1 cellular context compared by ENCODE assay signal in the genomic region with DNA sequence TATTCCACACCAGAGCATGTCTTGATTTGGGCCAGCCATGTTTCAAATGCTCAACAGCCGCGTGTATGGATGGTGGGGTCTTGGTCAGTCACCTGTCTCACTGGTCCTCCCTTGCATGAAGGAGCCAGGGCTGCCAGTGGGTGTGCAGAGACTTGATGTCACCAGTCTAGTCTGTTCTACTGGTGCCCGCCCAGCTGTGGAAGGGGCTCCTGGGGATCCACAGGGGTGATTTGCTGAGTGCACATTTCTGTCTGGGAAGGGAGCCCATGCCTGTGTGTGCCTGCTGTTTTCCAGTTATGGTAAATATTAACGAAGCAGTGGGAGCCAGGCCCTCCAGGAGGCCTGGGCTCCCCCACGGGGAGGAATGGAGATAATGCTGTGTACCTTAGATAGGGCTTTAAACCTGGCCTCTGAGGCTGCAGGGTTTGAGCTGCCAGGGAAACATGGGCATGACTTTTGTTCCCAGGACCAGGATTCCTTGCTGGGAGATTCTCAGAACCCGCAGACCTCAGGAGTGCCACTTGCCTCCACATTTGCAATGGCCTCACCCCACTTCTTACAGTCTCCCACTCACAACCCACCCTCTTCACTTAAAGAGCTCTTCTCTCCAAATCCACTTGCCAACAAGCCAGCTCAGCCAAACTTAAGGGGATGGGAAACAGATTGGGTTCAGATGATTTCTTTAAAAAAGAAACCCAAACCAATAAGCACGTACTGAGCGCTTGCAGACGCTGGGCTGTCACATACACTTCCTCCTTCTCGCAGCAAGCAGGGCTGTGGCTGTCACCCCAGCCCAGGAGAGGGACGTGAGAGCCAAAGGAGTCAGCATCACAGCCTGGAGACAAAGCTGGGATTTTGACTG.
TF ChIP-seq lines count a peak whose summit lies in the region.

No MANE protein-coding gene starts in this region.

TF ChIP-seq in HepG2, 621 proteins besides CTCF, POLR2A, EP300 and RAD21 (continued from another document and continues in another):
- TF ChIP-seq, protein P1, sequence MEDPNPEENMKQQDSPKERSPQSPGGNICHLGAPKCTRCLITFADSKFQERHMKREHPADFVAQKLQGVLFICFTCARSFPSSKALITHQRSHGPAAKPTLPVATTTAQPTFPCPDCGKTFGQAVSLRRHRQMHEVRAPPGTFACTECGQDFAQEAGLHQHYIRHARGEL (CRISPR knock-in tag; IDR thresholded peaks at IDR 0.05), result no peak
- TF ChIP-seq, protein P2, sequence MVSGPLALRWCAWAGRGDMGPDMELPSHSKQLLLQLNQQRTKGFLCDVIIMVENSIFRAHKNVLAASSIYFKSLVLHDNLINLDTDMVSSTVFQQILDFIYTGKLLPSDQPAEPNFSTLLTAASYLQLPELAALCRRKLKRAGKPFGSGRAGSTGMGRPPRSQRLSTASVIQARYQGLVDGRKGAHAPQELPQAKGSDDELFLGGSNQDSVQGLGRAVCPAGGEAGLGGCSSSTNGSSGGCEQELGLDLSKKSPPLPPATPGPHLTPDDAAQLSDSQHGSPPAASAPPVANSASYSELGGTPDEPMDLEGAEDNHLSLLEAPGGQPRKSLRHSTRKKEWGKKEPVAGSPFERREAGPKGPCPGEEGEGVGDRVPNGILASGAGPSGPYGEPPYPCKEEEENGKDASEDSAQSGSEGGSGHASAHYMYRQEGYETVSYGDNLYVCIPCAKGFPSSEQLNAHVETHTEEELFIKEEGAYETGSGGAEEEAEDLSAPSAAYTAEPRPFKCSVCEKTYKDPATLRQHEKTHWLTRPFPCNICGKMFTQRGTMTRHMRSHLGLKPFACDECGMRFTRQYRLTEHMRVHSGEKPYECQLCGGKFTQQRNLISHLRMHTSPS (CRISPR knock-in tag; IDR thresholded peaks at IDR 0.05; ENCODE audit: low read depth), result peak; percentile 71
- no peak for TF ChIP-seq HOXA5 (CRISPR knock-in tag; IDR thresholded peaks at IDR 0.05)
- TF ChIP-seq ZNF205 (CRISPR knock-in tag; IDR thresholded peaks at IDR 0.05), result 0 out of 2 replicates have a peak, but pooled peaks have one; percentile 58
- TF ChIP-seq, protein P3, sequence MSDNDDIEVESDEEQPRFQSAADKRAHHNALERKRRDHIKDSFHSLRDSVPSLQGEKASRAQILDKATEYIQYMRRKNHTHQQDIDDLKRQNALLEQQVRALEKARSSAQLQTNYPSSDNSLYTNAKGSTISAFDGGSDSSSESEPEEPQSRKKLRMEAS (IDR thresholded peaks at IDR 0.05), result peak; percentile 34; the same call in 1 of the 2 replicates
- no peak for TF ChIP-seq ZNF101 (CRISPR knock-in tag; IDR thresholded peaks at IDR 0.05; ENCODE audit: borderline replicate concordance, low read depth)
- TF ChIP-seq NFKBIZ (CRISPR knock-in tag; IDR thresholded peaks at IDR 0.05), result peak; percentile 82
- no peak for TF ChIP-seq ZNF878 (CRISPR knock-in tag; IDR thresholded peaks at IDR 0.05)
- TF ChIP-seq NFYB (CRISPR knock-in tag; IDR thresholded peaks at IDR 0.05), result no peak; the same call in 1 of the 2 replicates
- no peak for TF ChIP-seq CREB1 (IDR thresholded peaks at IDR 0.05)
- TF ChIP-seq CREB1 (CRISPR knock-in tag; IDR thresholded peaks at IDR 0.05), result no peak
- no peak for TF ChIP-seq MBNL3 (CRISPR knock-in tag; conservative IDR thresholded peaks at IDR 0.05)
- no peak for TF ChIP-seq TBX2 (CRISPR knock-in tag; IDR thresholded peaks at IDR 0.05; ENCODE audit: borderline replicate concordance)
- peak; percentile 85 for TF ChIP-seq MAFG (CRISPR knock-in tag; IDR thresholded peaks at IDR 0.05)
- TF ChIP-seq ZKSCAN5 (CRISPR knock-in tag; IDR thresholded peaks at IDR 0.05), result no peak
- TF ChIP-seq, protein P4, sequence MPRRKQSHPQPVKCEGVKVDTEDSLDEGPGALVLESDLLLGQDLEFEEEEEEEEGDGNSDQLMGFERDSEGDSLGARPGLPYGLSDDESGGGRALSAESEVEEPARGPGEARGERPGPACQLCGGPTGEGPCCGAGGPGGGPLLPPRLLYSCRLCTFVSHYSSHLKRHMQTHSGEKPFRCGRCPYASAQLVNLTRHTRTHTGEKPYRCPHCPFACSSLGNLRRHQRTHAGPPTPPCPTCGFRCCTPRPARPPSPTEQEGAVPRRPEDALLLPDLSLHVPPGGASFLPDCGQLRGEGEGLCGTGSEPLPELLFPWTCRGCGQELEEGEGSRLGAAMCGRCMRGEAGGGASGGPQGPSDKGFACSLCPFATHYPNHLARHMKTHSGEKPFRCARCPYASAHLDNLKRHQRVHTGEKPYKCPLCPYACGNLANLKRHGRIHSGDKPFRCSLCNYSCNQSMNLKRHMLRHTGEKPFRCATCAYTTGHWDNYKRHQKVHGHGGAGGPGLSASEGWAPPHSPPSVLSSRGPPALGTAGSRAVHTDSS (CRISPR knock-in tag; conservative IDR thresholded peaks at IDR 0.05), result no peak
- TF ChIP-seq ZNF446 (CRISPR knock-in tag; IDR thresholded peaks at IDR 0.05), result no peak
- no peak for TF ChIP-seq DNMT3B (CRISPR knock-in tag; conservative IDR thresholded peaks at IDR 0.05)
- no peak for TF ChIP-seq NFRKB (IDR thresholded peaks at IDR 0.05)
- no peak for TF ChIP-seq ZNF839 (CRISPR knock-in tag; IDR thresholded peaks at IDR 0.05; ENCODE audit: borderline replicate concordance)
- TF ChIP-seq, protein P5, sequence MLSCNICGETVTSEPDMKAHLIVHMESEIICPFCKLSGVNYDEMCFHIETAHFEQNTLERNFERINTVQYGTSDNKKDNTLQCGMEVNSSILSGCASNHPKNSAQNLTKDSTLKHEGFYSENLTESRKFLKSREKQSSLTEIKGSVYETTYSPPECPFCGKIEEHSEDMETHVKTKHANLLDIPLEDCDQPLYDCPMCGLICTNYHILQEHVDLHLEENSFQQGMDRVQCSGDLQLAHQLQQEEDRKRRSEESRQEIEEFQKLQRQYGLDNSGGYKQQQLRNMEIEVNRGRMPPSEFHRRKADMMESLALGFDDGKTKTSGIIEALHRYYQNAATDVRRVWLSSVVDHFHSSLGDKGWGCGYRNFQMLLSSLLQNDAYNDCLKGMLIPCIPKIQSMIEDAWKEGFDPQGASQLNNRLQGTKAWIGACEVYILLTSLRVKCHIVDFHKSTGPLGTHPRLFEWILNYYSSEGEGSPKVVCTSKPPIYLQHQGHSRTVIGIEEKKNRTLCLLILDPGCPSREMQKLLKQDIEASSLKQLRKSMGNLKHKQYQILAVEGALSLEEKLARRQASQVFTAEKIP (CRISPR knock-in tag; IDR thresholded peaks at IDR 0.05; ENCODE audit: borderline replicate concordance), result no peak
- TF ChIP-seq TEAD3 (CRISPR knock-in tag; optimal IDR thresholded peaks at IDR 0.05; ENCODE audit: borderline replicate concordance), result peak; percentile 77
- no peak for TF ChIP-seq ZBTB1 (CRISPR knock-in tag; IDR thresholded peaks at IDR 0.05; ENCODE audit: borderline replicate concordance)
- TF ChIP-seq MBD4 (IDR thresholded peaks at IDR 0.05; ENCODE audit: borderline replicate concordance, low read length), result no peak
- no peak for TF ChIP-seq CHD2 (IDR thresholded peaks at IDR 0.05; ENCODE audit: low read depth, low read length)
- no peak for TF ChIP-seq SMAD3 (CRISPR knock-in tag; IDR thresholded peaks at IDR 0.05)
- TF ChIP-seq ZNF713 (CRISPR knock-in tag; IDR thresholded peaks at IDR 0.05), result no peak
- TF ChIP-seq, protein P6, sequence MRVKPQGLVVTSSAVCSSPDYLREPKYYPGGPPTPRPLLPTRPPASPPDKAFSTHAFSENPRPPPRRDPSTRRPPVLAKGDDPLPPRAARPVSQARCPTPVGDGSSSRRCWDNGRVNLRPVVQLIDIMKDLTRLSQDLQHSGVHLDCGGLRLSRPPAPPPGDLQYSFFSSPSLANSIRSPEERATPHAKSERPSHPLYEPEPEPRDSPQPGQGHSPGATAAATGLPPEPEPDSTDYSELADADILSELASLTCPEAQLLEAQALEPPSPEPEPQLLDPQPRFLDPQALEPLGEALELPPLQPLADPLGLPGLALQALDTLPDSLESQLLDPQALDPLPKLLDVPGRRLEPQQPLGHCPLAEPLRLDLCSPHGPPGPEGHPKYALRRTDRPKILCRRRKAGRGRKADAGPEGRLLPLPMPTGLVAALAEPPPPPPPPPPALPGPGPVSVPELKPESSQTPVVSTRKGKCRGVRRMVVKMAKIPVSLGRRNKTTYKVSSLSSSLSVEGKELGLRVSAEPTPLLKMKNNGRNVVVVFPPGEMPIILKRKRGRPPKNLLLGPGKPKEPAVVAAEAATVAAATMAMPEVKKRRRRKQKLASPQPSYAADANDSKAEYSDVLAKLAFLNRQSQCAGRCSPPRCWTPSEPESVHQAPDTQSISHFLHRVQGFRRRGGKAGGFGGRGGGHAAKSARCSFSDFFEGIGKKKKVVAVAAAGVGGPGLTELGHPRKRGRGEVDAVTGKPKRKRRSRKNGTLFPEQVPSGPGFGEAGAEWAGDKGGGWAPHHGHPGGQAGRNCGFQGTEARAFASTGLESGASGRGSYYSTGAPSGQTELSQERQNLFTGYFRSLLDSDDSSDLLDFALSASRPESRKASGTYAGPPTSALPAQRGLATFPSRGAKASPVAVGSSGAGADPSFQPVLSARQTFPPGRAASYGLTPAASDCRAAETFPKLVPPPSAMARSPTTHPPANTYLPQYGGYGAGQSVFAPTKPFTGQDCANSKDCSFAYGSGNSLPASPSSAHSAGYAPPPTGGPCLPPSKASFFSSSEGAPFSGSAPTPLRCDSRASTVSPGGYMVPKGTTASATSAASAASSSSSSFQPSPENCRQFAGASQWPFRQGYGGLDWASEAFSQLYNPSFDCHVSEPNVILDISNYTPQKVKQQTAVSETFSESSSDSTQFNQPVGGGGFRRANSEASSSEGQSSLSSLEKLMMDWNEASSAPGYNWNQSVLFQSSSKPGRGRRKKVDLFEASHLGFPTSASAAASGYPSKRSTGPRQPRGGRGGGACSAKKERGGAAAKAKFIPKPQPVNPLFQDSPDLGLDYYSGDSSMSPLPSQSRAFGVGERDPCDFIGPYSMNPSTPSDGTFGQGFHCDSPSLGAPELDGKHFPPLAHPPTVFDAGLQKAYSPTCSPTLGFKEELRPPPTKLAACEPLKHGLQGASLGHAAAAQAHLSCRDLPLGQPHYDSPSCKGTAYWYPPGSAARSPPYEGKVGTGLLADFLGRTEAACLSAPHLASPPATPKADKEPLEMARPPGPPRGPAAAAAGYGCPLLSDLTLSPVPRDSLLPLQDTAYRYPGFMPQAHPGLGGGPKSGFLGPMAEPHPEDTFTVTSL (CRISPR knock-in tag; IDR thresholded peaks at IDR 0.05; ENCODE audit: borderline replicate concordance), result no peak
- TF ChIP-seq THAP11 (CRISPR knock-in tag; IDR thresholded peaks at IDR 0.05), result no peak
- TF ChIP-seq, protein P7, sequence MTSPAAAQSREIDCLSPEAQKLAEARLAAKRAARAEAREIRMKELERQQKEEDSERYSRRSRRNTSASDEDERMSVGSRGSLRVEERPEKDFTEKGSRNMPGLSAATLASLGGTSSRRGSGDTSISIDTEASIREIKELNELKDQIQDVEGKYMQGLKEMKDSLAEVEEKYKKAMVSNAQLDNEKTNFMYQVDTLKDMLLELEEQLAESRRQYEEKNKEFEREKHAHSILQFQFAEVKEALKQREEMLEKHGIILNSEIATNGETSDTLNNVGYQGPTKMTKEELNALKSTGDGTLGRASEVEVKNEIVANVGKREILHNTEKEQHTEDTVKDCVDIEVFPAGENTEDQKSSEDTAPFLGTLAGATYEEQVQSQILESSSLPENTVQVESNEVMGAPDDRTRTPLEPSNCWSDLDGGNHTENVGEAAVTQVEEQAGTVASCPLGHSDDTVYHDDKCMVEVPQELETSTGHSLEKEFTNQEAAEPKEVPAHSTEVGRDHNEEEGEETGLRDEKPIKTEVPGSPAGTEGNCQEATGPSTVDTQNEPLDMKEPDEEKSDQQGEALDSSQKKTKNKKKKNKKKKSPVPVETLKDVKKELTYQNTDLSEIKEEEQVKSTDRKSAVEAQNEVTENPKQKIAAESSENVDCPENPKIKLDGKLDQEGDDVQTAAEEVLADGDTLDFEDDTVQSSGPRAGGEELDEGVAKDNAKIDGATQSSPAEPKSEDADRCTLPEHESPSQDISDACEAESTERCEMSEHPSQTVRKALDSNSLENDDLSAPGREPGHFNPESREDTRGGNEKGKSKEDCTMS (CRISPR knock-in tag; conservative IDR thresholded peaks at IDR 0.05), result no peak
- TF ChIP-seq HHEX (CRISPR knock-in tag; IDR thresholded peaks at IDR 0.05), result no peak
- TF ChIP-seq, protein P8, sequence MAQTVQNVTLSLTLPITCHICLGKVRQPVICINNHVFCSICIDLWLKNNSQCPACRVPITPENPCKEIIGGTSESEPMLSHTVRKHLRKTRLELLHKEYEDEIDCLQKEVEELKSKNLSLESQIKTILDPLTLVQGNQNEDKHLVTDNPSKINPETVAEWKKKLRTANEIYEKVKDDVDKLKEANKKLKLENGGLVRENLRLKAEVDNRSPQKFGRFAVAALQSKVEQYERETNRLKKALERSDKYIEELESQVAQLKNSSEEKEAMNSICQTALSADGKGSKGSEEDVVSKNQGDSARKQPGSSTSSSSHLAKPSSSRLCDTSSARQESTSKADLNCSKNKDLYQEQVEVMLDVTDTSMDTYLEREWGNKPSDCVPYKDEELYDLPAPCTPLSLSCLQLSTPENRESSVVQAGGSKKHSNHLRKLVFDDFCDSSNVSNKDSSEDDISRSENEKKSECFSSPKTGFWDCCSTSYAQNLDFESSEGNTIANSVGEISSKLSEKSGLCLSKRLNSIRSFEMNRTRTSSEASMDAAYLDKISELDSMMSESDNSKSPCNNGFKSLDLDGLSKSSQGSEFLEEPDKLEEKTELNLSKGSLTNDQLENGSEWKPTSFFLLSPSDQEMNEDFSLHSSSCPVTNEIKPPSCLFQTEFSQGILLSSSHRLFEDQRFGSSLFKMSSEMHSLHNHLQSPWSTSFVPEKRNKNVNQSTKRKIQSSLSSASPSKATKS (CRISPR knock-in tag; IDR thresholded peaks at IDR 0.05), result no peak
- TF ChIP-seq, protein P9, sequence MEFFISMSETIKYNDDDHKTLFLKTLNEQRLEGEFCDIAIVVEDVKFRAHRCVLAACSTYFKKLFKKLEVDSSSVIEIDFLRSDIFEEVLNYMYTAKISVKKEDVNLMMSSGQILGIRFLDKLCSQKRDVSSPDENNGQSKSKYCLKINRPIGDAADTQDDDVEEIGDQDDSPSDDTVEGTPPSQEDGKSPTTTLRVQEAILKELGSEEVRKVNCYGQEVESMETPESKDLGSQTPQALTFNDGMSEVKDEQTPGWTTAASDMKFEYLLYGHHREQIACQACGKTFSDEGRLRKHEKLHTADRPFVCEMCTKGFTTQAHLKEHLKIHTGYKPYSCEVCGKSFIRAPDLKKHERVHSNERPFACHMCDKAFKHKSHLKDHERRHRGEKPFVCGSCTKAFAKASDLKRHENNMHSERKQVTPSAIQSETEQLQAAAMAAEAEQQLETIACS (CRISPR knock-in tag; IDR thresholded peaks at IDR 0.05), result no peak
- TF ChIP-seq, protein P10, sequence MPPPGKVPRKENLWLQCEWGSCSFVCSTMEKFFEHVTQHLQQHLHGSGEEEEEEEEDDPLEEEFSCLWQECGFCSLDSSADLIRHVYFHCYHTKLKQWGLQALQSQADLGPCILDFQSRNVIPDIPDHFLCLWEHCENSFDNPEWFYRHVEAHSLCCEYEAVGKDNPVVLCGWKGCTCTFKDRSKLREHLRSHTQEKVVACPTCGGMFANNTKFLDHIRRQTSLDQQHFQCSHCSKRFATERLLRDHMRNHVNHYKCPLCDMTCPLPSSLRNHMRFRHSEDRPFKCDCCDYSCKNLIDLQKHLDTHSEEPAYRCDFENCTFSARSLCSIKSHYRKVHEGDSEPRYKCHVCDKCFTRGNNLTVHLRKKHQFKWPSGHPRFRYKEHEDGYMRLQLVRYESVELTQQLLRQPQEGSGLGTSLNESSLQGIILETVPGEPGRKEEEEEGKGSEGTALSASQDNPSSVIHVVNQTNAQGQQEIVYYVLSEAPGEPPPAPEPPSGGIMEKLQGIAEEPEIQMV (CRISPR knock-in tag; IDR thresholded peaks at IDR 0.05; ENCODE audit: low read depth), result no peak
- no peak for TF ChIP-seq ZFP41 (CRISPR knock-in tag; IDR thresholded peaks at IDR 0.05; ENCODE audit: borderline replicate concordance)
- TF ChIP-seq RARA (CRISPR knock-in tag; IDR thresholded peaks at IDR 0.05), result peak; percentile 36; the same call in 1 of the 2 replicates
